In genomic region chr6:30491291-30491953, GRCh38 we compare ENCODE assay signal across 8 cellular contexts. TPM values are rescaled to one million over a fixed set of nuclear protein-coding genes. Genes with fewer than 3 reads are reported as not detected.
DNase-seq lines count a peak whose midpoint lies in the region; ATAC-seq and TF ChIP-seq lines count a peak whose summit lies in the region.
"Not testable (repeated sequence)": the region's sequence is repeated elsewhere in the genome, so short reads cannot be mapped to it uniquely, and the experiment has no call there.

No MANE protein-coding gene starts in this region.

- intact Hi-C loops in activated naive CD4-positive, alpha-beta T cell treated with anti-CD3 and anti-CD28 coated beads for 36 hours (cut with micrococcal nuclease); dendritic cell treated with granulocyte-macrophage colony-stimulating factor and Interleukin-4, amounts not matched to agents 40 ng/mL and 50 ng/mL, for 4 days (cut with micrococcal nuclease): not testable (repeated sequence)
- intact Hi-C loops in spleen (cut with DNase I; ENCODE audit: low total_unique reads), result loop anchor here (5.0 kb wide), 1 partner anchor 41 kb away; no protein-coding TSS in a partner anchor
- intact Hi-C loops in upper lobe of right lung (cut with DNase I), result loop anchor here (5.0 kb wide), 1 partner anchor 41 kb away; no protein-coding TSS in a partner anchor

- not testable (repeated sequence) for H3K27me3 ChIP-seq in DND-41 (ENCODE audit: insufficient read depth, low read length, poor library complexity); right atrium auricular region; spleen (replicated peaks in 1 of 7); upper lobe of right lung

- peak overlapping the region in 1 of 2 experiments; percentile 12; a peak in 1 of 4 replicates for H3K4me3 ChIP-seq in DND-41 (ENCODE audit: low read depth in 1 of 2, low read length in 2 of 2)
- peak overlapping the region; percentile 13 to 90 for H3K4me3 ChIP-seq in right atrium auricular region
- peak overlapping the region; percentile 96 to 100 (median 99) for H3K4me3 ChIP-seq in spleen
- peak overlapping the region; percentile 93 for H3K4me3 ChIP-seq in upper lobe of right lung

- H3K36me3 Mint-ChIP-seq in T-helper 1 cell treated with Interleukin-12 subunit alpha and Interleukin-12 subunit beta and Interleukin-4 antibody, amounts not matched to agents 30 μg/mL and 1 μg/mL, for 36 hours (ENCODE audit: low read depth), result peaks cover 46% of the 10 kb centered on the region
- peaks cover 55% of the 10 kb centered on the region for H3K36me3 Mint-ChIP-seq in activated naive CD4-positive, alpha-beta T cell treated with anti-CD3 and anti-CD28 coated beads for 36 hours (ENCODE audit: low read depth)
- peaks cover 56% of the 10 kb centered on the region for H3K36me3 Mint-ChIP-seq in dendritic cell treated with granulocyte-macrophage colony-stimulating factor and Interleukin-4, amounts not matched to agents 40 ng/mL and 50 ng/mL, for 4 days (ENCODE audit: low read depth)
- H3K36me3 Mint-ChIP-seq in naive B cell, result peaks cover 18 to 40% of the 10 kb centered on the region in 2 donors

- ATAC-seq in DND-41 (ENCODE audit: insufficient read depth, low read depth); naive B cell (ENCODE audit: low read depth in 2 of 2); upper lobe of right lung: not testable (repeated sequence)

- not testable (repeated sequence) for TF ChIP-seq POLR2A in spleen (IDR thresholded peaks at IDR 0.05)

- TF ChIP-seq CTCF in DND-41 (IDR thresholded peaks at IDR 0.05; ENCODE audit: borderline replicate concordance, extremely low read depth, low read length, poor library complexity, severe bottlenecking); right atrium auricular region (IDR thresholded peaks at IDR 0.05); spleen (IDR thresholded peaks at IDR 0.05 in 8 of 11, conservative IDR thresholded peaks at IDR 0.05 in 3 of 11); upper lobe of right lung (IDR thresholded peaks at IDR 0.05): not testable (repeated sequence)

- H2AFZ ChIP-seq in DND-41 (ENCODE audit: low read depth, low read length), result not testable (repeated sequence)

- H3K79me2 ChIP-seq in DND-41 (ENCODE audit: insufficient read depth, low read length), result peaks cover 23% of the 10 kb centered on the region

- H3K27ac ChIP-seq in DND-41 (ENCODE audit: low read length), result not testable (repeated sequence)
- peak overlapping the region; percentile 1 to 97 for H3K27ac ChIP-seq in right atrium auricular region
- peak overlapping the region in 7 of 8 donors; percentile 99 to 100 (median 100) for H3K27ac ChIP-seq in spleen
- H3K27ac ChIP-seq in upper lobe of right lung, result peak overlapping the region; percentile 97

- H3K9ac ChIP-seq in DND-41 (ENCODE audit: low read depth, low read length), result 0 out of 2 replicates have a peak overlapping the region, but pooled peaks have one; percentile 85

- H3K4me1 ChIP-seq in DND-41 (ENCODE audit: insufficient read depth, low read length) (peaks cover 25% of the 10 kb centered on the region), right atrium auricular region (peaks cover 0 to 39% of the 10 kb centered on the region in 2 donors), spleen (peaks cover 52 to 81% (median 70%) of the 10 kb centered on the region in 6 donors), upper lobe of right lung (peaks cover 38% of the 10 kb centered on the region)

- CTCF ChIA-PET in activated naive CD4-positive, alpha-beta T cell treated with anti-CD3 and anti-CD28 coated beads for 36 hours (lab: Charles Lee), result interaction anchor here (0.6 to 8.6 kb wide), 7 partner anchors 8 to 123 kb away, joined by 3 to 112 read pairs (median 7); no protein-coding TSS in a partner anchor

- H3K36me3 ChIP-seq in DND-41 (ENCODE audit: insufficient read depth, low read length), result peaks cover 36% of the 10 kb centered on the region
- peaks cover 32% of the 10 kb centered on the region for H3K36me3 ChIP-seq in right atrium auricular region
- peaks cover 8 to 49% (median 44%) of the 10 kb centered on the region in 6 donors for H3K36me3 ChIP-seq in spleen
- peaks cover 45% of the 10 kb centered on the region for H3K36me3 ChIP-seq in upper lobe of right lung

- H4K20me1 ChIP-seq in DND-41 (ENCODE audit: insufficient read depth, low read length), result peaks cover 25% of the 10 kb centered on the region

- peak overlapping the region; percentile 78 for H3K27ac Mint-ChIP-seq in T-helper 1 cell treated with Interleukin-12 subunit alpha and Interleukin-12 subunit beta and Interleukin-4 antibody, amounts not matched to agents 30 μg/mL and 1 μg/mL, for 36 hours
- H3K27ac Mint-ChIP-seq in activated naive CD4-positive, alpha-beta T cell treated with anti-CD3 and anti-CD28 coated beads for 36 hours, result peak overlapping the region; percentile 97
- peak overlapping the region; percentile 98 for H3K27ac Mint-ChIP-seq in dendritic cell treated with granulocyte-macrophage colony-stimulating factor and Interleukin-4, amounts not matched to agents 40 ng/mL and 50 ng/mL, for 4 days
- H3K27ac Mint-ChIP-seq in naive B cell, result peak overlapping the region in 5 of 6 donors; percentile 44 to 100 (median 91)

- H3K4me3 Mint-ChIP-seq in T-helper 1 cell treated with Interleukin-12 subunit alpha and Interleukin-12 subunit beta and Interleukin-4 antibody, amounts not matched to agents 30 μg/mL and 1 μg/mL, for 36 hours, result peak overlapping the region; percentile 99
- peak overlapping the region; percentile 90 for H3K4me3 Mint-ChIP-seq in activated naive CD4-positive, alpha-beta T cell treated with anti-CD3 and anti-CD28 coated beads for 36 hours
- H3K4me3 Mint-ChIP-seq in dendritic cell treated with granulocyte-macrophage colony-stimulating factor and Interleukin-4, amounts not matched to agents 40 ng/mL and 50 ng/mL, for 4 days, result peak overlapping the region; percentile 97
- peak overlapping the region; percentile 93 to 100 (median 98) for H3K4me3 Mint-ChIP-seq in naive B cell

- H3K4me2 ChIP-seq in DND-41 (ENCODE audit: insufficient read depth, low read length), result peak overlapping the region; percentile 88

- DNase-seq in DND-41, result peak; percentile 3
- DNase-seq in activated naive CD4-positive, alpha-beta T cell treated with anti-CD3 and anti-CD28 coated beads for 36 hours; right atrium auricular region (ENCODE audit: low spot score); naive B cell; spleen; upper lobe of right lung: not testable (repeated sequence)

- WGBS in spleen, 5 donors, result 47 to 59% (median 50%) methylated on average over 14 of the region's 14 CpGs

- not testable (repeated sequence) for H3K27me3 Mint-ChIP-seq in T-helper 1 cell treated with Interleukin-12 subunit alpha and Interleukin-12 subunit beta and Interleukin-4 antibody, amounts not matched to agents 30 μg/mL and 1 μg/mL, for 36 hours (ENCODE audit: low read depth); activated naive CD4-positive, alpha-beta T cell treated with anti-CD3 and anti-CD28 coated beads for 36 hours (ENCODE audit: low read depth); dendritic cell treated with granulocyte-macrophage colony-stimulating factor and Interleukin-4, amounts not matched to agents 40 ng/mL and 50 ng/mL, for 4 days; naive B cell

- H3K9me3 Mint-ChIP-seq in T-helper 1 cell treated with Interleukin-12 subunit alpha and Interleukin-12 subunit beta and Interleukin-4 antibody, amounts not matched to agents 30 μg/mL and 1 μg/mL, for 36 hours; activated naive CD4-positive, alpha-beta T cell treated with anti-CD3 and anti-CD28 coated beads for 36 hours; dendritic cell treated with granulocyte-macrophage colony-stimulating factor and Interleukin-4, amounts not matched to agents 40 ng/mL and 50 ng/mL, for 4 days; naive B cell: not testable (repeated sequence)

- peaks cover 64% of the 10 kb centered on the region for H3K4me1 Mint-ChIP-seq in T-helper 1 cell treated with Interleukin-12 subunit alpha and Interleukin-12 subunit beta and Interleukin-4 antibody, amounts not matched to agents 30 μg/mL and 1 μg/mL, for 36 hours (ENCODE audit: low read depth)
- peaks cover 69% of the 10 kb centered on the region for H3K4me1 Mint-ChIP-seq in activated naive CD4-positive, alpha-beta T cell treated with anti-CD3 and anti-CD28 coated beads for 36 hours (ENCODE audit: low read depth)
- H3K4me1 Mint-ChIP-seq in dendritic cell treated with granulocyte-macrophage colony-stimulating factor and Interleukin-4, amounts not matched to agents 40 ng/mL and 50 ng/mL, for 4 days (ENCODE audit: low read depth), result peaks cover 68% of the 10 kb centered on the region
- peaks cover 67 to 83% (median 71%) of the 10 kb centered on the region in 3 donors for H3K4me1 Mint-ChIP-seq in naive B cell

- not testable (repeated sequence) for H3K9me3 ChIP-seq in DND-41 (ENCODE audit: insufficient read depth, low read length, severe bottlenecking); right atrium auricular region; spleen; upper lobe of right lung

RNA-seq across cellular contexts. Expression of gene HLA-E, which starts 2.1 kb away (rescaled TPM):
- 100 to 1,000 TPM; 598 to 608 TPM for total RNA-seq in activated naive CD4-positive, alpha-beta T cell treated with anti-CD3 and anti-CD28 coated beads for 36 hours
- total RNA-seq in right atrium auricular region (100 to 1,000 TPM; 216 to 400 TPM), spleen (1,000 to 10,000 TPM; 1,072 to 2,111 (median 1,510) TPM), upper lobe of right lung (1,028 TPM)
- polyA plus RNA-seq in naive B cell (ENCODE audit: low read depth in 6 of 6) (1,000 to 10,000 TPM; 2,024 to 3,192 (median 2,301) TPM), spleen (100 to 1,000 TPM; 514 to 675 (median 646) TPM)
